In the genomic region with DNA sequence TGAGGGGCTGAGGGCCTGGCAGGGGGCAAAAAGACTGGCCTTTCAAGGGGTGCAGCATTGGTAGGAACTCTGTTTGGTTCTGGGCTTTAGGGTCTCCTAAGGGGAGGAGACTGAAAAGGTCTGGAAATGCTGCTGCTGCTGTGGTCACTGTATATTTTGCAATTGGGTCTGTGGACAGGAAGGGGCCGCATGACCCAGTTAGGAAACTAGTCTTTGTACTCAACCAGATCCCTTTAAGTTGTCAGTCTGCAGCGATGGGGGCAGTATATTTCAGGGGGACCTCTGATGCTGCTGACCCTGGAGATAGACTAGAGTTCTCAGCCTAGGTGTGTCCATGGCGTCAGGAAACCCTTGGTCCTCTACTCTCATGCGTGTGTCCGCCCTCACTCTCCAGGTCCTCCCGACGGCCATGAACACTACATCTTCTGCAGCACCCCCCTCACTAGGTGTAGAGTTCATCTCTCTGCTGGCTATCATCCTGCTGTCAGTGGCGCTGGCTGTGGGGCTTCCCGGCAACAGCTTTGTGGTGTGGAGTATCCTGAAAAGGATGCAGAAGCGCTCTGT, we compare ENCODE assay signal across 17 cellular contexts. TPM values are rescaled to one million over a fixed set of nuclear protein-coding genes. Genes with fewer than 3 reads are reported as not detected.
DNase-seq lines count a peak whose midpoint lies in the region; ATAC-seq, FAIRE-seq and TF ChIP-seq lines count a peak whose summit lies in the region.
"Had no signal": no experiment of that assay in that cellular context is flagged by ENCODE, and none has a peak within 500 bp of the region (broad histone marks: within the 10 kb centered on the region; RNA-seq: fewer than 3 reads in every experiment).

No MANE protein-coding gene starts in this region.

- no peak overlapping the region for H3K4me3 ChIP-seq in CD8-positive, alpha-beta memory T cell (ENCODE audit: low read length)
- H3K4me3 ChIP-seq in liver (ENCODE audit: low read depth in 1 of 3, low read length in 3 of 3) (no peak overlapping the region), spleen (peak overlapping the region in 4 of 8 donors; percentile 15 to 87 (median 24))
- H3K4me3 ChIP-seq: lung, SK-N-MC had no signal

- POLR2A ChIA-PET in CD8-positive, alpha-beta memory T cell (lab: Charles Lee) = no interaction called here

- peaks cover 43% of the 10 kb centered on the region for H3K4me1 ChIP-seq in CD8-positive, alpha-beta memory T cell (ENCODE audit: insufficient read depth, low read length)
- H3K4me1 ChIP-seq in liver (ENCODE audit: control insufficient read depth in 4 of 4, insufficient read depth in 4 of 4, low read length in 3 of 4) = peaks cover 8 to 26% (median 16%) of the 10 kb centered on the region in 4 donors
- H3K4me1 ChIP-seq in spleen = peaks cover 38 to 92% (median 70%) of the 10 kb centered on the region in 6 donors

- WGBS in liver = 84% methylated on average over 10 of the region's 10 CpGs
- 50 to 79% (median 62%) methylated on average over 9 to 10 of the region's 10 CpGs for WGBS in spleen, 5 donors

- peaks cover 0 to 2% (median 2%) of the 10 kb centered on the region in 3 donors for H3K36me3 Mint-ChIP-seq in CD8-positive, alpha-beta memory T cell
- peaks cover 3% of the 10 kb centered on the region for H3K36me3 Mint-ChIP-seq in T-helper 17 cell (ENCODE audit: low read depth)

- TF ChIP-seq POLR2A in spleen (IDR thresholded peaks at IDR 0.05) = no peak
- TF ChIP-seq POLR2A in GM12892 (IDR thresholded peaks at IDR 0.05; ENCODE audit: low read depth, low read length) = no peak

- peak overlapping the region in 4 of 7 donors; percentile 61 to 88 (median 76) for H3K4me3 Mint-ChIP-seq in CD8-positive, alpha-beta memory T cell
- peak overlapping the region; percentile 87 for H3K4me3 Mint-ChIP-seq in T-helper 17 cell
- H3K4me3 Mint-ChIP-seq: activated B cell treated with CpG ODN at 0.5 μM for 24 hours had no signal

- H3K27me3 ChIP-seq in CD8-positive, alpha-beta memory T cell (ENCODE audit: insufficient read depth, low read length, poor library complexity, severe bottlenecking) = no peaks in the 10 kb centered on the region
- H3K27me3 ChIP-seq in liver (ENCODE audit: control insufficient read depth in 4 of 4, insufficient read depth in 4 of 4, low read length in 3 of 4) = no peaks in the 10 kb centered on the region
- no peaks in the 10 kb centered on the region for H3K27me3 ChIP-seq in spleen (replicated peaks in 1 of 7)

- H3K9ac ChIP-seq in liver (ENCODE audit: low read depth in 1 of 2, low read length in 2 of 2) = no peak overlapping the region

- FAIRE-seq in GM12892 (lab: Jason Lieb, UNC) = no peak

- no peaks in the 10 kb centered on the region for H3K9me3 ChIP-seq in CD8-positive, alpha-beta memory T cell (ENCODE audit: low read length)
- H3K9me3 ChIP-seq in T-helper 17 cell (ENCODE audit: control insufficient read depth, low read length, poor library complexity, severe bottlenecking) = no peaks in the 10 kb centered on the region
- H3K9me3 ChIP-seq in liver (ENCODE audit: control insufficient read depth in 4 of 4, low read length in 3 of 4) = no peaks in the 10 kb centered on the region
- no peaks in the 10 kb centered on the region for H3K9me3 ChIP-seq in spleen

- no peak for ATAC-seq in T-helper 17 cell
- no peak for ATAC-seq in GM18870 (IDR thresholded peaks at IDR 0.05; ENCODE audit: unreplicated experiment)

- no peak overlapping the region for H3K27ac ChIP-seq in CD8-positive, alpha-beta memory T cell (ENCODE audit: low read depth, low read length)
- H3K27ac ChIP-seq in liver (ENCODE audit: low read depth in 1 of 2, low read length in 2 of 2) (peak overlapping the region; percentile 4 to 48), spleen (peak overlapping the region; percentile 91 to 98 (median 96))
- H3K27ac ChIP-seq: SK-N-MC had no signal

- no peak for DNase-seq in CD8-positive, alpha-beta memory T cell
- DNase-seq in T-helper 17 cell = no peak
- no peak for DNase-seq in spleen
- DNase-seq in GM12892 (ENCODE audit: insufficient read length) = no peak
- no peak for DNase-seq in stimulated activated CD4-positive, alpha-beta T cell treated with anti-CD3 and anti-CD28 coated beads, Interleukin-4, amount 100 ng/mL, for 4 hours
- DNase-seq: activated B cell treated with CpG ODN at 0.5 μM for 24 hours, activated T-cell treated with anti-CD3 and anti-CD28 coated beads for 4 hours, C1 segment of cervical spinal cord, hippocampal formation, KG1, NCI-H1417, NCI-H2227 treated with DMSO at 0.1 percent for 48 hours, nucleus accumbens had no signal

- H3K9me3 Mint-ChIP-seq in CD8-positive, alpha-beta memory T cell = no peaks in the 10 kb centered on the region
- H3K9me3 Mint-ChIP-seq: activated B cell treated with CpG ODN at 0.5 μM for 24 hours had no signal

- peaks cover 47 to 54% (median 51%) of the 10 kb centered on the region in 3 donors for H3K4me1 Mint-ChIP-seq in CD8-positive, alpha-beta memory T cell
- H3K4me1 Mint-ChIP-seq in T-helper 17 cell = peaks cover 47% of the 10 kb centered on the region

- H3K36me3 ChIP-seq in CD8-positive, alpha-beta memory T cell (ENCODE audit: insufficient read depth, low read length) = no peaks in the 10 kb centered on the region
- no peaks in the 10 kb centered on the region for H3K36me3 ChIP-seq in liver (ENCODE audit: control insufficient read depth in 4 of 4, insufficient read depth in 3 of 4, low read depth in 1 of 4, low read length in 3 of 4)
- H3K36me3 ChIP-seq in spleen = peaks cover 0 to 41% (median 0%) of the 10 kb centered on the region in 6 donors

- intact Hi-C loops in spleen (cut with DNase I; ENCODE audit: low total_unique reads) = no loop called here

- H3K27ac Mint-ChIP-seq in CD8-positive, alpha-beta memory T cell = peak overlapping the region in 6 of 8 donors; percentile 51 to 97 (median 90)
- peak overlapping the region; percentile 96 for H3K27ac Mint-ChIP-seq in T-helper 17 cell
- H3K27ac Mint-ChIP-seq: activated B cell treated with CpG ODN at 0.5 μM for 24 hours had no signal

- no peak for TF ChIP-seq CTCF in liver (IDR thresholded peaks at IDR 0.05; ENCODE audit: low read depth, low read length, missing input control)
- TF ChIP-seq CTCF in spleen (IDR thresholded peaks at IDR 0.05 in 8 of 11, conservative IDR thresholded peaks at IDR 0.05 in 3 of 11) = no peak

- CTCF ChIA-PET in CD8-positive, alpha-beta memory T cell (lab: Charles Lee) = interaction anchor here (17.7 kb wide), 1 partner anchor 13 kb away, joined by 265 read pairs; the partner anchor contains the start of gene ADCY4

- no peak for TF ChIP-seq RAD21 in liver (IDR thresholded peaks at IDR 0.05)

- peaks cover 2 to 4% of the 10 kb centered on the region in 2 donors for H3K27me3 Mint-ChIP-seq in CD8-positive, alpha-beta memory T cell
- peaks cover 16% of the 10 kb centered on the region for H3K27me3 Mint-ChIP-seq in T-helper 17 cell

TF ChIP-seq in liver, 16 proteins besides CTCF, POLR2A, EP300 and RAD21 (continues in another document):
- no peak for TF ChIP-seq JUND (IDR thresholded peaks at IDR 0.05)
- TF ChIP-seq YY1 (IDR thresholded peaks at IDR 0.05) = no peak
- TF ChIP-seq HNF4A (conservative IDR thresholded peaks at IDR 0.05) = no peak
- no peak for TF ChIP-seq TAF1 (conservative IDR thresholded peaks at IDR 0.05)
- no peak for TF ChIP-seq GABPA (IDR thresholded peaks at IDR 0.05 in 1 of 2, conservative IDR thresholded peaks at IDR 0.05 in 1 of 2)
- TF ChIP-seq HNF4G (IDR thresholded peaks at IDR 0.05) = no peak
- no peak for TF ChIP-seq FOXA1 (IDR thresholded peaks at IDR 0.05)
- TF ChIP-seq, protein P1, sequence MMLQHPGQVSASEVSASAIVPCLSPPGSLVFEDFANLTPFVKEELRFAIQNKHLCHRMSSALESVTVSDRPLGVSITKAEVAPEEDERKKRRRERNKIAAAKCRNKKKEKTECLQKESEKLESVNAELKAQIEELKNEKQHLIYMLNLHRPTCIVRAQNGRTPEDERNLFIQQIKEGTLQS (IDR thresholded peaks at IDR 0.05) = no peak
- TF ChIP-seq NR2F2 (IDR thresholded peaks at IDR 0.05) = no peak

RNA-seq across cellular contexts. Expression of gene LTB4R, which starts 4.0 kb away (rescaled TPM):
- 10 to 100 TPM in 1 of 2 experiments, 1 to 10 TPM in 1; 9.8 to 12.3 TPM for total RNA-seq in CD8-positive, alpha-beta memory T cell
- 10.3 TPM for polyA plus RNA-seq in CD8-positive, alpha-beta memory T cell
- total RNA-seq in T-helper 17 cell = 10 to 100 TPM; 21.5 to 23.1 TPM
- total RNA-seq in liver = 1 to 10 TPM; 2.1 to 5.0 TPM
- polyA plus RNA-seq in liver = 1 to 10 TPM in 1 of 2 donors, under 1 TPM in 1; 0.86 to 2.9 TPM
- 10 to 100 TPM; 20.9 to 50.4 (median 35.8) TPM for total RNA-seq in spleen
- polyA plus RNA-seq in spleen = 10 to 100 TPM; 13.9 to 28.6 (median 28.6) TPM
- polyA plus RNA-seq in GM12892 (2012; ENCODE audit: missing spikeins) = 5.1 TPM

RNA-seq across cellular contexts. Expression of gene LTB4R2, which starts 5.4 kb away (rescaled TPM):
- total RNA-seq in CD8-positive, alpha-beta memory T cell = 1 to 10 TPM; 8.3 to 8.7 TPM
- polyA plus RNA-seq in CD8-positive, alpha-beta memory T cell = 2.6 TPM
- total RNA-seq in T-helper 17 cell (10 to 100 TPM; 17.3 to 23.3 TPM), liver (10 to 100 TPM in 1 of 2 donors, 1 to 10 TPM in 1; 2.5 to 11.3 TPM), spleen (10 to 100 TPM in 6 of 7 donors, 1 to 10 TPM in 1; 9.2 to 32.3 (median 18.1) TPM)
- polyA plus RNA-seq in liver (1 to 10 TPM in 1 of 2 donors, under 1 TPM in 1; 0.28 to 1.2 TPM), spleen (1 to 10 TPM in 2 of 3 donors, under 1 TPM in 1; 0.83 to 4.0 (median 1.3) TPM)
- 3.2 TPM for polyA plus RNA-seq in GM12892 (2012; ENCODE audit: missing spikeins)

RNA-seq across cellular contexts. Expression of gene CIDEB, which starts 7.5 kb away (rescaled TPM):
- 10 to 100 TPM; 12.4 to 12.7 TPM for total RNA-seq in CD8-positive, alpha-beta memory T cell
- 27.5 TPM for polyA plus RNA-seq in CD8-positive, alpha-beta memory T cell
- total RNA-seq in T-helper 17 cell = 10 to 100 TPM; 14.5 to 16.8 TPM
- total RNA-seq in liver = 100 to 1,000 TPM in 1 of 2 donors, 10 to 100 TPM in 1; 32.1 to 142 TPM
- polyA plus RNA-seq in liver = 100 to 1,000 TPM; 176 to 312 TPM
- total RNA-seq in spleen = 100 to 1,000 TPM in 2 of 7 donors, 10 to 100 TPM in 5; 54.0 to 145 (median 88.8) TPM
- 10 to 100 TPM; 31.0 to 33.6 (median 31.4) TPM for polyA plus RNA-seq in spleen
- polyA plus RNA-seq in GM12892 (2012; ENCODE audit: missing spikeins) = 6.1 TPM

RNA-seq across cellular contexts. Expression of gene NOP9, which starts 15.7 kb away (rescaled TPM):
- 10 to 100 TPM; 44.1 to 47.1 TPM for total RNA-seq in CD8-positive, alpha-beta memory T cell
- polyA plus RNA-seq in CD8-positive, alpha-beta memory T cell = 2.1 TPM
- total RNA-seq in T-helper 17 cell (10 to 100 TPM; 25.7 to 27.7 TPM), liver (10 to 100 TPM; 12.3 to 18.2 TPM), spleen (10 to 100 TPM; 16.8 to 26.9 (median 22.9) TPM)
- polyA plus RNA-seq in liver (1 to 10 TPM; 3.8 to 7.1 TPM), spleen (10 to 100 TPM in 1 of 3 donors, 1 to 10 TPM in 2; 4.5 to 12.1 (median 5.2) TPM)
- 14.0 TPM for polyA plus RNA-seq in GM12892 (2012; ENCODE audit: missing spikeins)

RNA-seq across cellular contexts. Expression of gene DHRS1, which starts 15.7 kb away (rescaled TPM):
- 1 to 10 TPM; 9.3 to 9.8 TPM for total RNA-seq in CD8-positive, alpha-beta memory T cell
- polyA plus RNA-seq in CD8-positive, alpha-beta memory T cell = 34.8 TPM
- 10 to 100 TPM; 24.0 to 27.0 TPM for total RNA-seq in T-helper 17 cell
- total RNA-seq in liver = 10 to 100 TPM; 30.3 to 84.9 TPM
- 10 to 100 TPM; 40.3 to 60.1 TPM for polyA plus RNA-seq in liver
- 10 to 100 TPM; 29.9 to 56.1 (median 34.0) TPM for total RNA-seq in spleen
- 10 to 100 TPM; 22.0 to 38.2 (median 30.3) TPM for polyA plus RNA-seq in spleen
- 18.3 TPM for polyA plus RNA-seq in GM12892 (2012; ENCODE audit: missing spikeins)
